8 cellular contexts compared by ENCODE assay signal in genomic region chr9:114405294-114406034, GRCh38. TPM values are rescaled to one million over a fixed set of nuclear protein-coding genes. Genes with fewer than 3 reads are reported as not detected.
DNase-seq lines count a peak whose midpoint lies in the region; ATAC-seq, FAIRE-seq and TF ChIP-seq lines count a peak whose summit lies in the region.

No MANE protein-coding gene starts in this region.

- peak overlapping the region; percentile 90 for H4K8ac ChIP-seq in H1 (ENCODE audit: extremely low read depth, insufficient read depth, low read length)

- WGBS in H1 (ENCODE audit: extremely low coverage in 1 of 2, insufficient coverage in 1 of 2, insufficient read length in 1 of 2, insufficient replicate concordance in 2 of 2, low coverage in 1 of 2, low lambda C conversion rate in 2 of 2, missing lambda C conversion rate in 1 of 2), 2 experiments: 40% methylated on average over 15 of the region's 15 CpGs; no CpG with 5 or more reads in 1 of the 2 experiments

- no peaks in the 10 kb centered on the region; a peak in 1 of 8 replicates for H3K36me3 ChIP-seq in H1 (ENCODE audit: control insufficient read depth in 2 of 4, insufficient read depth in 4 of 4, low read length in 3 of 4)

- H3K4ac ChIP-seq in H1 (replicated peaks; ENCODE audit: insufficient read length, low read depth, low read length): no peak overlapping the region

- H4K5ac ChIP-seq in H1 (ENCODE audit: insufficient read length, low read depth, low read length): no peak overlapping the region

- 0 out of 2 replicates have a peak overlapping the region, but pooled peaks have one; percentile 6 for H2AFZ ChIP-seq in H1 (ENCODE audit: low read length)

- no peak overlapping the region for H3K14ac ChIP-seq in H1 (ENCODE audit: insufficient read length)

- H3K23ac ChIP-seq in H1 (ENCODE audit: insufficient read length): no peak overlapping the region

- CTCF ChIA-PET in H1 (lab: Charles Lee; ENCODE audit: partially characterized antibody): interaction anchor here (0.6 to 11.0 kb wide), 68 partner anchors 9 to 610 kb away, joined by 3 to 271 read pairs (median 4); partner anchors contain the start of genes AKNA, ATP6V1G1, TEX48 and TEX53

- no peak overlapping the region for H2BK120ac ChIP-seq in H1 (replicated peaks; ENCODE audit: low read depth, low read length)

- H3K4me3 ChIP-seq in H1 (ENCODE audit: extremely low read depth in 1 of 4, insufficient read depth in 2 of 4, low read depth in 3 of 4, low read length in 4 of 4): no peak overlapping the region

- H3K27me3 ChIP-seq in H1 (replicated peaks in 1 of 4; ENCODE audit: control insufficient read depth in 3 of 4, extremely low read depth in 1 of 4, insufficient read depth in 3 of 4, low read length in 3 of 4): no peaks in the 10 kb centered on the region

- H3K9ac ChIP-seq in H1 (replicated peaks in 1 of 4; ENCODE audit: extremely low read depth in 1 of 4, low read depth in 3 of 4, low read length in 3 of 4): no peak overlapping the region; a peak in 1 of 7 replicates

- H3K23me2 ChIP-seq in H1 (ENCODE audit: low read depth, low read length): no peaks in the 10 kb centered on the region

- no peaks in the 10 kb centered on the region for H3K79me2 ChIP-seq in H1 (ENCODE audit: control insufficient read depth in 1 of 2, insufficient read depth in 2 of 2, low read length in 2 of 2)

- peak; percentile 70 for FAIRE-seq in H1 (lab: Jason Lieb, UNC)

- H3K9me3 ChIP-seq in H1 (ENCODE audit: insufficient read depth in 2 of 2, low read depth in 1 of 2, low read length in 1 of 2): no peaks in the 10 kb centered on the region

- peak overlapping the region; percentile 18; the same call in 1 of the 2 replicates for H2BK12ac ChIP-seq in H1 (ENCODE audit: low read depth, low read length)

- H4K20me1 ChIP-seq in H1 (replicated peaks in 1 of 2; ENCODE audit: control insufficient read depth in 1 of 2, insufficient read depth in 2 of 2, low read length in 2 of 2): no peaks in the 10 kb centered on the region

- ATAC-seq in GM19395 (IDR thresholded peaks at IDR 0.05; ENCODE audit: unreplicated experiment) (peak; percentile 92), HG03442 (IDR thresholded peaks at IDR 0.05; ENCODE audit: unreplicated experiment) (peak; percentile 84)

- no peak overlapping the region for H3K56ac ChIP-seq in H1 (replicated peaks; ENCODE audit: insufficient read length, low read depth, low read length)

- peak overlapping the region; percentile 71 for H3K18ac ChIP-seq in H1 (ENCODE audit: extremely low read depth, low read length)

- no peak overlapping the region; the same call in 1 of the 2 replicates for H2BK5ac ChIP-seq in H1 (ENCODE audit: low read depth, low read length)

- H2AK5ac ChIP-seq in H1 (ENCODE audit: low read depth, low read length): no peak overlapping the region

- 0 out of 4 replicates have a peak overlapping the region, but pooled peaks of 1 of the 2 experiments have one; percentile 10 for H3K4me2 ChIP-seq in H1 (ENCODE audit: insufficient read depth in 1 of 2, low read depth in 2 of 2, low read length in 2 of 2)

- no peak for TF ChIP-seq POLR2A in H1 (IDR thresholded peaks at IDR 0.05; ENCODE audit: control extremely low read depth in 1 of 2, low read depth in 2 of 2, low read length in 2 of 2)

- H2BK20ac ChIP-seq in H1 (ENCODE audit: low read length): no peak overlapping the region; the same call in 1 of the 2 replicates

- peaks cover 0 to 12% (median 6%) of the 10 kb centered on the region in 4 experiments; a peak in 5 of 7 replicates for H3K4me1 ChIP-seq in H1 (replicated peaks in 1 of 4; ENCODE audit: control insufficient read depth in 3 of 4, insufficient read depth in 4 of 4, low read length in 3 of 4)

- no peak overlapping the region for H3K27ac ChIP-seq in H1 (ENCODE audit: low read depth, low read length)

- POLR2A ChIA-PET in H1 (lab: Charles Lee; ENCODE audit: partially characterized antibody): interaction anchor here (0.9 to 2.4 kb wide), 4 partner anchors 8 to 248 kb away, joined by 3 to 7 read pairs (median 4); partner anchors contain the start of gene AKNA

- peak overlapping the region; percentile 79 for H4K91ac ChIP-seq in H1 (replicated peaks; ENCODE audit: insufficient read length, low read length)

- H2BK15ac ChIP-seq in H1 (ENCODE audit: low read length): no peak overlapping the region; the same call in 1 of the 2 replicates

- peak; percentile 72 for DNase-seq in COLO668 (lab: John Stamatoyannopoulos, UW; ENCODE audit: unreplicated experiment)
- peak; percentile 91 for DNase-seq in NCI-H82 (lab: John Stamatoyannopoulos, UW)
- peak; percentile 56 to 63 for DNase-seq in activated CD8-positive, alpha-beta memory T cell treated with anti-CD3 and anti-CD28 coated beads for 1 hour (ENCODE audit: extremely low read depth in 1 of 2, low read depth in 1 of 2)
- peak in 1 of 2 experiments; percentile 82 for DNase-seq in H1 (ENCODE audit: low read depth in 1 of 2, low spot score in 2 of 2)
- peak; percentile 81 for DNase-seq in midbrain (lab: John Stamatoyannopoulos, UW)
- peak; percentile 61 to 65 for DNase-seq in stimulated activated CD8-positive, alpha-beta memory T cell treated with anti-CD3 and anti-CD28 coated beads, Interleukin-7, amount 100 ng/mL, for 4 hours (ENCODE audit: low read depth in 2 of 2)

- TF ChIP-seq CTCF in H1 (IDR thresholded peaks at IDR 0.05; ENCODE audit: control extremely low read depth in 1 of 3, insufficient read depth in 1 of 3, low read depth in 1 of 3, low read length in 3 of 3): peak; percentile 77 to 93 (median 86)

- TF ChIP-seq EP300 in H1 (IDR thresholded peaks at IDR 0.05; ENCODE audit: borderline replicate concordance in 1 of 2, low read depth in 2 of 2, low read length in 2 of 2): no peak

- no peaks in the 10 kb centered on the region for H3K79me1 ChIP-seq in H1 (ENCODE audit: low read depth, low read length)

- peak; percentile 97 for TF ChIP-seq RAD21 in H1 (IDR thresholded peaks at IDR 0.05 in 1 of 2, conservative IDR thresholded peaks at IDR 0.05 in 1 of 2; ENCODE audit: low read depth in 2 of 2, low read length in 2 of 2)

TF ChIP-seq in H1, 55 proteins besides CTCF, POLR2A, EP300 and RAD21:
- TF ChIP-seq YY1 (IDR thresholded peaks at IDR 0.05; ENCODE audit: low read depth, low read length) (0 out of 2 replicates have a peak, but pooled peaks have one; percentile 56), GABPA (IDR thresholded peaks at IDR 0.05; ENCODE audit: borderline replicate concordance, insufficient read depth, low read length) (peak; percentile 45; the same call in 1 of the 2 replicates), CTBP2 (IDR thresholded peaks at IDR 0.05; ENCODE audit: borderline replicate concordance, insufficient read depth, insufficient read length, low read length) (no peak), TEAD4 (IDR thresholded peaks at IDR 0.05; ENCODE audit: low read depth, low read length) (peak; percentile 52; the same call in 1 of the 2 replicates), CBX8 (IDR thresholded peaks at IDR 0.05; ENCODE audit: borderline replicate concordance, low read depth, low read length) (no peak), SP4 (IDR thresholded peaks at IDR 0.05; ENCODE audit: low read length) (0 out of 2 replicates have a peak, but pooled peaks have one; percentile 45), CREB1 (IDR thresholded peaks at IDR 0.05) (0 out of 2 replicates have a peak, but pooled peaks have one; percentile 27)

RNA-seq across cellular contexts. Expression of gene AKNA, which starts 17.7 kb away (rescaled TPM):
- 25.9 and 27.4 TPM in 2 replicates for total RNA-seq in H1 (2021; fragmentation: NEBNext Ultra II Directional; extraction: Animal tissue kit (Norgen Biotek cat#: 25700))
- polyA plus RNA-seq in H1 (2011; rRNA removed): 21.0 and 28.3 TPM in 2 replicates
- 18.3 TPM for polyA plus RNA-seq in H1 (2011; cell fraction: cytosol; rRNA removed)
- 62.7 TPM for polyA plus RNA-seq in H1 (2011; cell fraction: nucleus; rRNA removed)
- polyA plus RNA-seq in H1 (2012, experiment 1 of 2): 16.3 to 28.1 TPM (median 25.3 TPM) in 4 replicates
- 16.4 TPM for polyA plus RNA-seq in H1 (2012, experiment 2 of 2)
- polyA plus RNA-seq in H1 (2013, experiment 1 of 2): 16.0 TPM
- polyA plus RNA-seq in H1 (2013, experiment 2 of 2): 15.2 TPM
- 21.8 and 26.9 TPM in 2 replicates for polyA minus RNA-seq in H1 (2011; rRNA and poly(A)+ RNA removed)
- 32.5 TPM for polyA minus RNA-seq in H1 (2011; cell fraction: cytosol; rRNA and poly(A)+ RNA removed)
- polyA minus RNA-seq in H1 (2011; cell fraction: nucleus; rRNA and poly(A)+ RNA removed): 36.8 TPM
